1 cellular context compared by ENCODE assay signal in genomic region chr16:1536601-1537000, GRCh38.
TF ChIP-seq lines count a peak whose summit lies in the region.

No MANE protein-coding gene starts in this region.

TF ChIP-seq in GM23338, 12 proteins besides CTCF, POLR2A, EP300 and RAD21 (continued from another document):
- TF ChIP-seq ZNF462 (CRISPR knock-in tag; IDR thresholded peaks at IDR 0.05) (no peak), ZNF331 (CRISPR knock-in tag; IDR thresholded peaks at IDR 0.05; ENCODE audit: low read depth) (no peak)
